Comparison of ENCODE assay signal across 8 cellular contexts in genomic region chr9:19050637-19051591, GRCh38. TPM values are rescaled to one million over a fixed set of nuclear protein-coding genes. Genes with fewer than 3 reads are reported as not detected.
A peak's percentile ranks its signal among the peaks of the same experiment; 100 is the strongest.
DNase-seq lines count a peak whose midpoint lies in the region; ATAC-seq and TF ChIP-seq lines count a peak whose summit lies in the region.

No MANE protein-coding gene starts in this region.

- intact Hi-C loops in CD4-positive, alpha-beta T cell (cut with DNase I, micrococcal nuclease), result loop anchor here in 1 of 2 experiments (2.0 kb wide), 1 partner anchor 48 kb away; no protein-coding TSS in a partner anchor
- intact Hi-C loops in dorsolateral prefrontal cortex (cut with DNase I), result loop anchor here in 1 of 2 donors (2.0 kb wide), 1 partner anchor 50 kb away; no protein-coding TSS in a partner anchor

- POLR2A ChIA-PET in CD4-positive, alpha-beta T cell (lab: Charles Lee), result interaction anchor here (0.9 to 2.9 kb wide), 8 partner anchors 8 to 329 kb away, joined by 3 to 37 read pairs (median 5); partner anchors contain the start of genes DENND4C and RPS6

- ATAC-seq in CD4-positive, alpha-beta T cell (ENCODE audit: poor library complexity), result no peak

- H3K27ac ChIP-seq in CD4-positive, alpha-beta T cell (ENCODE audit: low read depth, low read length), result no peak overlapping the region
- peak overlapping the region in 39 of 59 donors; percentile 9 to 100 (median 97) for H3K27ac ChIP-seq in dorsolateral prefrontal cortex
- no peak overlapping the region for H3K27ac ChIP-seq in neural progenitor cell

- no peaks in the 10 kb centered on the region for H3K27me3 ChIP-seq in CD4-positive, alpha-beta T cell (ENCODE audit: control insufficient read depth, insufficient read depth, low read length)
- no peaks in the 10 kb centered on the region for H3K27me3 ChIP-seq in dorsolateral prefrontal cortex
- no peaks in the 10 kb centered on the region for H3K27me3 ChIP-seq in neural progenitor cell

- peak overlapping the region; percentile 99 for H3K27ac Mint-ChIP-seq in CD4-positive, alpha-beta T cell
- no peak overlapping the region for H3K27ac Mint-ChIP-seq in neural progenitor cell

- in situ Hi-C loops in GM13977 (cut with MboI; ENCODE audit: low pct_unique_long_range_greater_than_20kb, low sequenced_read_pairs, unreplicated experiment), result no loop called here

- H3F3A ChIP-seq in neural progenitor cell (ENCODE audit: low read depth), result peaks cover 51% of the 10 kb centered on the region

- H2AFZ ChIP-seq in neural progenitor cell (replicated peaks), result no peak overlapping the region

- peak overlapping the region; percentile 81 for H3K9ac ChIP-seq in neural progenitor cell

- peaks cover 43% of the 10 kb centered on the region for H3K36me3 Mint-ChIP-seq in CD4-positive, alpha-beta T cell (ENCODE audit: low read depth)
- H3K36me3 Mint-ChIP-seq in neural progenitor cell, result peaks cover 4% of the 10 kb centered on the region

- H3K27me3 Mint-ChIP-seq in CD4-positive, alpha-beta T cell, result no peaks in the 10 kb centered on the region
- peaks cover 5% of the 10 kb centered on the region for H3K27me3 Mint-ChIP-seq in neural progenitor cell (ENCODE audit: insufficient read depth, low read depth)

- no peaks in the 10 kb centered on the region for H3K9me3 Mint-ChIP-seq in CD4-positive, alpha-beta T cell
- no peaks in the 10 kb centered on the region for H3K9me3 Mint-ChIP-seq in neural progenitor cell

- TF ChIP-seq CTCF in CD4-positive, alpha-beta T cell (IDR thresholded peaks at IDR 0.05), result no peak
- TF ChIP-seq CTCF in dorsolateral prefrontal cortex (IDR thresholded peaks at IDR 0.05 in 54 of 56, conservative IDR thresholded peaks at IDR 0.05 in 2 of 56; ENCODE audit: low read depth in 1 of 56, partially characterized antibody in 56 of 56) (no peak), neural progenitor cell (IDR thresholded peaks at IDR 0.05) (no peak), GM13977 (IDR thresholded peaks at IDR 0.05; ENCODE audit: extremely low read depth, insufficient read depth, missing control alignments) (no peak)

- peaks cover 8% of the 10 kb centered on the region for H3K4me1 ChIP-seq in neural progenitor cell

- DNase-seq in CD4-positive, alpha-beta T cell, result no peak
- DNase-seq in NAMALWA (ENCODE audit: low spot score) (peak; percentile 21), dorsolateral prefrontal cortex (no peak), neural progenitor cell (ENCODE audit: low spot score) (no peak), occipital lobe (lab: John Stamatoyannopoulos, UW) (no peak), GM13977 (ENCODE audit: low spot score) (no peak), MV-4-11 (lab: John Stamatoyannopoulos, UW) (no peak), NCI-H2171 treated with DMSO at 0.1 percent for 48 hours (lab: John Stamatoyannopoulos, UW) (no peak)

- peak overlapping the region; percentile 97 for H3K4me3 Mint-ChIP-seq in CD4-positive, alpha-beta T cell
- peak overlapping the region; percentile 94 for H3K4me3 Mint-ChIP-seq in neural progenitor cell

- peak overlapping the region; percentile 90 for H3K4me2 ChIP-seq in neural progenitor cell

- H3K36me3 ChIP-seq in neural progenitor cell, result peaks cover 3% of the 10 kb centered on the region

- peaks cover 19% of the 10 kb centered on the region for H4K20me1 ChIP-seq in neural progenitor cell (ENCODE audit: low read depth)

- peak overlapping the region; percentile 61 to 99 (median 90) for H3K4me3 ChIP-seq in dorsolateral prefrontal cortex
- H3K4me3 ChIP-seq in neural progenitor cell, result peak overlapping the region; percentile 93

- peaks cover 25% of the 10 kb centered on the region for H3K79me2 ChIP-seq in neural progenitor cell (ENCODE audit: low read depth)

- CTCF ChIA-PET in CD4-positive, alpha-beta T cell (lab: Charles Lee), result interaction anchor here (1.0 to 1.9 kb wide), 3 partner anchors 123 to 414 kb away, joined by 3 to 18 read pairs (median 4); no protein-coding TSS in a partner anchor

- peaks cover 50% of the 10 kb centered on the region for H3K4me1 Mint-ChIP-seq in CD4-positive, alpha-beta T cell (ENCODE audit: low read depth)
- H3K4me1 Mint-ChIP-seq in neural progenitor cell, result peaks cover 29% of the 10 kb centered on the region

- H3K9me3 ChIP-seq in CD4-positive, alpha-beta T cell (ENCODE audit: control insufficient read depth, low read length), result no peaks in the 10 kb centered on the region
- H3K9me3 ChIP-seq in neural progenitor cell (ENCODE audit: low read depth), result no peaks in the 10 kb centered on the region

RNA-seq across cellular contexts. Expression of gene RRAGA, which starts 1.7 kb away (rescaled TPM):
- 10 to 100 TPM; 34.4 to 34.7 TPM for total RNA-seq in CD4-positive, alpha-beta T cell
- total RNA-seq in dorsolateral prefrontal cortex (100 to 1,000 TPM in 109 of 120 experiments, 10 to 100 TPM in 11; 71.2 to 162 (median 128) TPM), neural progenitor cell (ENCODE audit: low replicate concordance) (35.9 and 45.1 TPM in 2 replicates), occipital lobe (56.1 TPM)

RNA-seq across cellular contexts. Expression of gene SAXO1, which starts 17.9 kb away (rescaled TPM):
- under 1 TPM; 0.19 to 0.34 TPM for total RNA-seq in CD4-positive, alpha-beta T cell
- 1 to 10 TPM in 5 of 120 experiments, under 1 TPM in 73, not detected in 42; 0.04 to 2.8 (median 0.27) TPM for total RNA-seq in dorsolateral prefrontal cortex
- total RNA-seq in neural progenitor cell (ENCODE audit: low replicate concordance), result 0.09 and 0.15 TPM in 2 replicates
- not detected for total RNA-seq in occipital lobe

RNA-seq across cellular contexts. Expression of gene HAUS6, which starts 51.8 kb away (rescaled TPM):
- total RNA-seq in CD4-positive, alpha-beta T cell, result 10 to 100 TPM; 14.9 to 17.2 TPM
- total RNA-seq in dorsolateral prefrontal cortex (10 to 100 TPM in 113 of 120 experiments, 1 to 10 TPM in 7; 8.9 to 18.7 (median 12.9) TPM), neural progenitor cell (ENCODE audit: low replicate concordance) (40.7 and 61.2 TPM in 2 replicates), occipital lobe (32.8 TPM)

Comparison
In these comparisons a context has a peak if more than half of its experiments do, and no peak if none do; other contexts are left out.
1. H3K27ac ChIP-seq: peak in dorsolateral prefrontal cortex (39 of 59); none in CD4-positive, alpha-beta T cell (single experiment) and neural progenitor cell (single experiment).